8 cellular contexts compared by ENCODE assay signal in genomic region chr16:68592466-68593337, GRCh38. TPM values are rescaled to one million over a fixed set of nuclear protein-coding genes. Genes with fewer than 3 reads are reported as not detected.
DNase-seq lines count a peak whose midpoint lies in the region; ATAC-seq and TF ChIP-seq lines count a peak whose summit lies in the region.

No MANE protein-coding gene starts in this region.

- H3K27me3 ChIP-seq in tibial artery, result no peaks in the 10 kb centered on the region

- H3K27ac Mint-ChIP-seq in glutamatergic neuron (ENCODE audit: unreplicated experiment), result no peak overlapping the region

- H3K27me3 Mint-ChIP-seq in glutamatergic neuron (ENCODE audit: unreplicated experiment), result no peaks in the 10 kb centered on the region

- peaks cover 12% of the 10 kb centered on the region for H3K36me3 Mint-ChIP-seq in glutamatergic neuron (ENCODE audit: unreplicated experiment)

- no peaks in the 10 kb centered on the region for H3K4me1 Mint-ChIP-seq in glutamatergic neuron (ENCODE audit: low read depth, unreplicated experiment)

- no peaks in the 10 kb centered on the region for H3K4me1 ChIP-seq in tibial artery

- DNase-seq in AML-193 (lab: John Stamatoyannopoulos, UW) (peak; percentile 6 to 43), GM20000 (ENCODE audit: low spot score) (peak; percentile 34), RWPE1 (ENCODE audit: low spot score) (peak; percentile 17), glutamatergic neuron (no peak), NCI-H82 (lab: John Stamatoyannopoulos, UW) (no peak), NCI-H2196 (lab: John Stamatoyannopoulos, UW; ENCODE audit: unreplicated experiment) (no peak), tibial artery (no peak)

- no peak for ATAC-seq in HG03095 (IDR thresholded peaks at IDR 0.05; ENCODE audit: unreplicated experiment)

- no peak overlapping the region for H3K4me3 ChIP-seq in tibial artery

- H3K9me3 ChIP-seq in tibial artery, result peaks cover 0 to 40% (median 0%) of the 10 kb centered on the region in 3 donors

- H3K9me3 Mint-ChIP-seq in glutamatergic neuron (ENCODE audit: unreplicated experiment), result peaks cover 7% of the 10 kb centered on the region

- peaks cover 0 to 5% (median 0%) of the 10 kb centered on the region in 3 donors for H3K36me3 ChIP-seq in tibial artery

- POLR2A ChIA-PET in RWPE1 (lab: Yijun Ruan, JAX; ENCODE audit: low non-redundant PET), result no interaction called here

- intact Hi-C loops in tibial artery (cut with DNase I; ENCODE audit: low total_unique reads), result no loop called here

- H3K4me3 Mint-ChIP-seq in glutamatergic neuron (ENCODE audit: unreplicated experiment), result no peak overlapping the region

- H3K27ac ChIP-seq in RWPE1 (no peak overlapping the region), tibial artery (no peak overlapping the region)

- TF ChIP-seq CTCF in GM20000 (IDR thresholded peaks at IDR 0.05; ENCODE audit: extremely low read depth, missing control alignments) (no peak), RWPE1 (conservative IDR thresholded peaks at IDR 0.05; ENCODE audit: low read depth) (no peak; the same call in 1 of the 2 replicates), glutamatergic neuron (IDR thresholded peaks at IDR 0.05; ENCODE audit: partially characterized antibody, unreplicated experiment) (peak; percentile 8), tibial artery (IDR thresholded peaks at IDR 0.05) (no peak)

- CTCF ChIA-PET in RWPE1 (lab: Yijun Ruan, JAX), result interaction anchor here (0.7 to 0.8 kb wide), 2 partner anchors 145 to 157 kb away, joined by 3 to 4 read pairs; no protein-coding TSS in a partner anchor

RNA-seq across cellular contexts. Expression of gene CDH3, which starts 52.4 kb away (rescaled TPM):
- 1.3 TPM for total RNA-seq in glutamatergic neuron (ENCODE audit: unreplicated experiment)

RNA-seq across cellular contexts. Expression of gene ZFP90, which starts 53.6 kb away (rescaled TPM):
- 87.0 TPM for total RNA-seq in glutamatergic neuron (ENCODE audit: unreplicated experiment)

Comparison
In these comparisons a context has a peak if more than half of its experiments do, and no peak if none do; other contexts are left out.
1. DNase-seq: peak in AML-193 (2 of 2), GM20000 (single experiment) and RWPE1 (single experiment); none in glutamatergic neuron (single experiment), NCI-H82 (single experiment), NCI-H2196 (single experiment) and tibial artery (0 of 2).